In the genomic region with DNA sequence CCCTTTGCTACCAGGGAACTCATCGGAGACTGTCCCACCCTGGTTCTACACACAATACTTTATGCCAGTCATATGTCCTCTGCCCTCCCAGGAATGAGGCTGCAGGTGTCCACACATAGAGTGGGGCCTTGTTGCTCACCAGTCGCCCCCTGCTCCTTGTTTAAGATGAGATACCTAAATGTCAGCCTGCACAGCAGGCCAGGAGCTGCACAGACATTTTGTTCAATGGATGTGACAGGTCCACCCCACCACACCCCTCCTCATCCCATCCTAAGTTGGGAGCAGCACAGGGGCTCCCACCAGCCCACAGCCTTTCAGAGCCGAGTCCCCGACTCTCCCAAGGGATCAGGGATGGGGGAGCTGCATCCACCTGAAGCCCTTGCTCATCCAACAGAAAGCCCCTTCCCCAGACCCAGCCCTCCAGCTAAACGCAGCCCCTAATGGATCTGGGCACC, we compare ENCODE assay signal across 20 cellular contexts. TPM values are rescaled to one million over a fixed set of nuclear protein-coding genes. Genes with fewer than 3 reads are reported as not detected.
DNase-seq lines count a peak whose midpoint lies in the region; ATAC-seq and TF ChIP-seq lines count a peak whose summit lies in the region.
"Had no signal": no experiment of that assay in that cellular context is flagged by ENCODE, and none has a peak within 500 bp of the region (broad histone marks: within the 10 kb centered on the region; RNA-seq: fewer than 3 reads in every experiment).

No MANE protein-coding gene starts in this region.

- no peak overlapping the region for H3K27ac Mint-ChIP-seq in CD14-positive monocyte
- H3K27ac Mint-ChIP-seq: CD8-positive, alpha-beta memory T cell had no signal

- TF ChIP-seq CTCF in CD14-positive monocyte (IDR thresholded peaks at IDR 0.05): no peak
- TF ChIP-seq CTCF in RWPE2 (IDR thresholded peaks at IDR 0.05; ENCODE audit: poor library complexity, severe bottlenecking): no peak
- TF ChIP-seq CTCF in tibial artery (IDR thresholded peaks at IDR 0.05): no peak

- H3K36me3 Mint-ChIP-seq in CD14-positive monocyte: peaks cover 0 to 3% of the 10 kb centered on the region in 2 donors
- H3K36me3 Mint-ChIP-seq: CD8-positive, alpha-beta memory T cell had no signal

- H3K27ac ChIP-seq in RWPE2 (ENCODE audit: poor library complexity, severe bottlenecking) (no peak overlapping the region), tibial artery (no peak overlapping the region)
- H3K27ac ChIP-seq: BLaER1 treated with 17β-estradiol and CSF1 and Interleukin-3, amounts not matched to agents 10 nM and 100 nM had no signal

- H3K36me3 ChIP-seq in RWPE2 (ENCODE audit: low read depth) (no peaks in the 10 kb centered on the region), tibial artery (no peaks in the 10 kb centered on the region)
- H3K36me3 ChIP-seq: BLaER1 treated with 17β-estradiol and CSF1 and Interleukin-3, amounts not matched to agents 10 nM and 100 nM had no signal

- H3K27me3 Mint-ChIP-seq in CD14-positive monocyte (ENCODE audit: low read depth in 3 of 3): peaks cover 46 to 74% (median 55%) of the 10 kb centered on the region in 3 donors

- H3K27me3 ChIP-seq in RWPE2 (ENCODE audit: insufficient read depth, poor library complexity, severe bottlenecking): peaks cover 8% of the 10 kb centered on the region
- peaks cover 0 to 56% of the 10 kb centered on the region in 2 donors for H3K27me3 ChIP-seq in tibial artery

- H3K9me3 ChIP-seq in RWPE2 (ENCODE audit: severe bottlenecking) (no peaks in the 10 kb centered on the region), tibial artery (no peaks in the 10 kb centered on the region)
- H3K9me3 ChIP-seq: BLaER1 treated with 17β-estradiol and CSF1 and Interleukin-3, amounts not matched to agents 10 nM and 100 nM had no signal

- no peak overlapping the region for H3K4me3 ChIP-seq in RWPE2 (ENCODE audit: severe bottlenecking)
- H3K4me3 ChIP-seq in tibial artery: no peak overlapping the region
- H3K4me3 ChIP-seq: BLaER1 treated with 17β-estradiol and CSF1 and Interleukin-3, amounts not matched to agents 10 nM and 100 nM; GM12878 had no signal

- DNase-seq in CD14-positive monocyte (ENCODE audit: low spot score) (peak; percentile 30), RWPE2 (ENCODE audit: low spot score) (peak; percentile 15), islet precursor cell (peak; percentile 38), tibial artery (peak; percentile 12 to 45), NCI-H2081 (lab: John Stamatoyannopoulos, UW) (no peak), NCI-H1048 (lab: John Stamatoyannopoulos, UW) (no peak), activated gamma-delta T cell treated with Interleukin-2 at 50 U/mL for 16 hours (no peak)
- DNase-seq: CD8-positive, alpha-beta memory T cell; DMS53; EL; GOT3; MM.1S; NCI-H1092 treated with DMSO at 0.1 percent for 48 hours; NCI-H146; NCI-H2029 treated with DMSO at 0.1 percent for 48 hours; NCI-H2171 treated with DMSO at 0.1 percent for 48 hours; NCI-H748 treated with DMSO at 0.1 percent for 48 hours; Right ventricle myocardium superior had no signal

- no peak overlapping the region for H3K4me3 Mint-ChIP-seq in CD14-positive monocyte
- H3K4me3 Mint-ChIP-seq: CD8-positive, alpha-beta memory T cell had no signal

- no peaks in the 10 kb centered on the region for H3K4me1 Mint-ChIP-seq in CD14-positive monocyte

- no peak for ATAC-seq in RWPE2 (ENCODE audit: low read depth)
- ATAC-seq: GM12878 had no signal

- H3K9me3 Mint-ChIP-seq in CD14-positive monocyte: peaks cover 0 to 6% (median 0%) of the 10 kb centered on the region in 7 donors
- H3K9me3 Mint-ChIP-seq: CD8-positive, alpha-beta memory T cell had no signal

- intact Hi-C loops in CD14-positive monocyte (cut with micrococcal nuclease) (no loop called here), tibial artery (cut with DNase I; ENCODE audit: low total_unique reads) (no loop called here)

- H3K4me1 ChIP-seq in RWPE2 (ENCODE audit: insufficient read depth, poor library complexity, severe bottlenecking) (no peaks in the 10 kb centered on the region), tibial artery (peaks cover 0 to 5% (median 4%) of the 10 kb centered on the region in 4 donors)

RNA-seq across cellular contexts. Expression of gene GRID1, which starts 6.2 kb away (rescaled TPM):
- not detected for polyA plus RNA-seq in CD14-positive monocyte
- polyA plus RNA-seq: CD8-positive, alpha-beta memory T cell had no signal

Comparison
In these comparisons a context has a peak if more than half of its experiments do, and no peak if none do; other contexts are left out.
1. DNase-seq: peak in CD14-positive monocyte (single experiment), RWPE2 (single experiment), islet precursor cell (single experiment) and tibial artery (2 of 2); none in NCI-H2081 (0 of 2), NCI-H1048 (single experiment) and activated gamma-delta T cell treated with Interleukin-2 at 50 U/mL for 16 hours (single experiment).